In the genomic region with DNA sequence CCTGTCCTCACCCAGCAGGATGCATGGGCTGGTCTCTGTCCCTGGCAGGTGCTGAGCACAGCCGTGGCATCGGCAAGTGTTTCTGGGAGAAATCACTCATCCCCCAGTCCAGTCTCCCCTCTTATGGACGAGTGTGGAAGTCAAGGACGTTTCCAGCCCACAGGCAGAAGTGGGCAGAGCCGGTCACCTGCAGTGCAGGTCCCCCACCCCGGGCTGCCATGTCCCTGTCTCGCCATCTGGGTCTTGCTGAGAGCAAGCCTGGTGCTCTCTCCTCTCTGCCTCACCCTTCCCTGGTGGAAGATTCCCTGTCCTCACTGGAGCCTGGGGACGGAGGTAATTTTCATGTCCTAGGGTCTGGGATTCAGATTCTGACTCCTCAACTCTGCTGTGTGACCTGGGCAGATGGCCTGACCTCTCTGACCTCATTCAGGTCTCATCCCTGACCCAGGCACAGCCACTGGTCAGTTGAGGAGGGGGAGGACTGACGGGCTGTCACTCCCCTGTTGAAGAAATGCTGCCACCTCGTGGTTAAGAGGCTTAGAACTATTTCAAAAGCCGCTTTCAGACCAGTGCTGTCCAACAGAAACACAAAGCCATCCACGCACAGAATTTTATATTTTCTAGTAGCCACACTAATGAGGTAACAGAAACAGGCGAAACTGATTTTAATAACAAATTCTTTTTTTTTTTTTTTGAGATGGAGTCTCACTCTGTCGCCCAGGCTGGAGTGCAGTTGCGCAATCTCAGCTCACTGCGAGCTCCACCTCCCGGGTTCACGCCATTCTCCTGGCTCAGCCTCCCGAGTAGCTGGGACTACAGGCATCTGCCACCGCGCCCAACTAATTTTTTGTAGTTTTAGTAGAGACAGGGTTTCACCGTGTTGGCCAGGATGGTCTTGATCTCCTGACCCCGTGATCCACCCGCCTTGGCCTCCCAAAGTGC, we compare ENCODE assay signal across 1 cellular context.
A peak's percentile ranks its signal among the peaks of the same experiment; 100 is the strongest.
TF ChIP-seq lines count a peak whose summit lies in the region.

No MANE protein-coding gene starts in this region.

TF ChIP-seq in GM12878, 131 proteins besides CTCF, POLR2A, EP300 and RAD21 (continued from another document):
- TF ChIP-seq REST (IDR thresholded peaks at IDR 0.05; ENCODE audit: low read depth, low read length) (no peak), HDAC2 (IDR thresholded peaks at IDR 0.05) (no peak), RFX5 (IDR thresholded peaks at IDR 0.05; ENCODE audit: low read depth, low read length) (no peak), EZH2 (IDR thresholded peaks at IDR 0.05; ENCODE audit: borderline replicate concordance, control insufficient read depth, low read depth, low read length) (no peak), SPI1 (IDR thresholded peaks at IDR 0.05; ENCODE audit: borderline replicate concordance, insufficient read depth, low read depth, low read length) (no peak), CHD4 (IDR thresholded peaks at IDR 0.05) (no peak), GATAD2B (conservative IDR thresholded peaks at IDR 0.05; ENCODE audit: low read depth) (no peak), CHD1 (IDR thresholded peaks at IDR 0.05; ENCODE audit: low read depth, low read length) (no peak), ZSCAN29 (IDR thresholded peaks at IDR 0.05) (no peak), MTA2 (IDR thresholded peaks at IDR 0.05; ENCODE audit: low read depth) (no peak), RBBP5 (conservative IDR thresholded peaks at IDR 0.05) (no peak), SMC3 (IDR thresholded peaks at IDR 0.05; ENCODE audit: borderline replicate concordance, low read length) (peak; percentile 75), ASH2L (IDR thresholded peaks at IDR 0.05; ENCODE audit: borderline replicate concordance, low read depth) (no peak), BHLHE40 (IDR thresholded peaks at IDR 0.05; ENCODE audit: borderline replicate concordance in 1 of 2, low read depth in 2 of 2, low read length in 1 of 2) (no peak), ESRRA (IDR thresholded peaks at IDR 0.05; ENCODE audit: low read length) (no peak), GABPA (IDR thresholded peaks at IDR 0.05; ENCODE audit: low read depth) (no peak), ELK1 (IDR thresholded peaks at IDR 0.05; ENCODE audit: low read depth, low read length) (no peak), NR2C1 (IDR thresholded peaks at IDR 0.05) (no peak), KLF5 (IDR thresholded peaks at IDR 0.05; ENCODE audit: partially characterized antibody) (no peak), CBX5 (IDR thresholded peaks at IDR 0.05; ENCODE audit: low read depth) (no peak), CREB1 (IDR thresholded peaks at IDR 0.05; ENCODE audit: low read depth) (no peak), E2F8 (IDR thresholded peaks at IDR 0.05; ENCODE audit: low read depth, partially characterized antibody) (no peak), NFIC (IDR thresholded peaks at IDR 0.05; ENCODE audit: low read depth, low read length) (no peak), RELA (IDR thresholded peaks at IDR 0.05; ENCODE audit: borderline replicate concordance, partially characterized antibody) (no peak), CEBPB (IDR thresholded peaks at IDR 0.05; ENCODE audit: borderline replicate concordance in 1 of 2, low read depth in 2 of 2, low read length in 2 of 2) (no peak), MEF2A (IDR thresholded peaks at IDR 0.05; ENCODE audit: insufficient read depth, low read depth, low read length) (no peak)
- TF ChIP-seq, protein P1, sequence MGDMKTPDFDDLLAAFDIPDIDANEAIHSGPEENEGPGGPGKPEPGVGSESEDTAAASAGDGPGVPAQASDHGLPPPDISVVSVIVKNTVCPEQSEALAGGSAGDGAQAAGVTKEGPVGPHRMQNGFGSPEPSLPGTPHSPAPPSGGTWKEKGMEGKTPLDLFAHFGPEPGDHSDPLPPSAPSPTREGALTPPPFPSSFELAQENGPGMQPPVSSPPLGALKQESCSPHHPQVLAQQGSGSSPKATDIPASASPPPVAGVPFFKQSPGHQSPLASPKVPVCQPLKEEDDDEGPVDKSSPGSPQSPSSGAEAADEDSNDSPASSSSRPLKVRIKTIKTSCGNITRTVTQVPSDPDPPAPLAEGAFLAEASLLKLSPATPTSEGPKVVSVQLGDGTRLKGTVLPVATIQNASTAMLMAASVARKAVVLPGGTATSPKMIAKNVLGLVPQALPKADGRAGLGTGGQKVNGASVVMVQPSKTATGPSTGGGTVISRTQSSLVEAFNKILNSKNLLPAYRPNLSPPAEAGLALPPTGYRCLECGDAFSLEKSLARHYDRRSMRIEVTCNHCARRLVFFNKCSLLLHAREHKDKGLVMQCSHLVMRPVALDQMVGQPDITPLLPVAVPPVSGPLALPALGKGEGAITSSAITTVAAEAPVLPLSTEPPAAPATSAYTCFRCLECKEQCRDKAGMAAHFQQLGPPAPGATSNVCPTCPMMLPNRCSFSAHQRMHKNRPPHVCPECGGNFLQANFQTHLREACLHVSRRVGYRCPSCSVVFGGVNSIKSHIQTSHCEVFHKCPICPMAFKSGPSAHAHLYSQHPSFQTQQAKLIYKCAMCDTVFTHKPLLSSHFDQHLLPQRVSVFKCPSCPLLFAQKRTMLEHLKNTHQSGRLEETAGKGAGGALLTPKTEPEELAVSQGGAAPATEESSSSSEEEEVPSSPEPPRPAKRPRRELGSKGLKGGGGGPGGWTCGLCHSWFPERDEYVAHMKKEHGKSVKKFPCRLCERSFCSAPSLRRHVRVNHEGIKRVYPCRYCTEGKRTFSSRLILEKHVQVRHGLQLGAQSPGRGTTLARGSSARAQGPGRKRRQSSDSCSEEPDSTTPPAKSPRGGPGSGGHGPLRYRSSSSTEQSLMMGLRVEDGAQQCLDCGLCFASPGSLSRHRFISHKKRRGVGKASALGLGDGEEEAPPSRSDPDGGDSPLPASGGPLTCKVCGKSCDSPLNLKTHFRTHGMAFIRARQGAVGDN (IDR thresholded peaks at IDR 0.05), result no peak
- TF ChIP-seq, protein P2, sequence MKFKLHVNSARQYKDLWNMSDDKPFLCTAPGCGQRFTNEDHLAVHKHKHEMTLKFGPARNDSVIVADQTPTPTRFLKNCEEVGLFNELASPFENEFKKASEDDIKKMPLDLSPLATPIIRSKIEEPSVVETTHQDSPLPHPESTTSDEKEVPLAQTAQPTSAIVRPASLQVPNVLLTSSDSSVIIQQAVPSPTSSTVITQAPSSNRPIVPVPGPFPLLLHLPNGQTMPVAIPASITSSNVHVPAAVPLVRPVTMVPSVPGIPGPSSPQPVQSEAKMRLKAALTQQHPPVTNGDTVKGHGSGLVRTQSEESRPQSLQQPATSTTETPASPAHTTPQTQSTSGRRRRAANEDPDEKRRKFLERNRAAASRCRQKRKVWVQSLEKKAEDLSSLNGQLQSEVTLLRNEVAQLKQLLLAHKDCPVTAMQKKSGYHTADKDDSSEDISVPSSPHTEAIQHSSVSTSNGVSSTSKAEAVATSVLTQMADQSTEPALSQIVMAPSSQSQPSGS (IDR thresholded peaks at IDR 0.05; ENCODE audit: low read length), result no peak
- TF ChIP-seq, protein P3, sequence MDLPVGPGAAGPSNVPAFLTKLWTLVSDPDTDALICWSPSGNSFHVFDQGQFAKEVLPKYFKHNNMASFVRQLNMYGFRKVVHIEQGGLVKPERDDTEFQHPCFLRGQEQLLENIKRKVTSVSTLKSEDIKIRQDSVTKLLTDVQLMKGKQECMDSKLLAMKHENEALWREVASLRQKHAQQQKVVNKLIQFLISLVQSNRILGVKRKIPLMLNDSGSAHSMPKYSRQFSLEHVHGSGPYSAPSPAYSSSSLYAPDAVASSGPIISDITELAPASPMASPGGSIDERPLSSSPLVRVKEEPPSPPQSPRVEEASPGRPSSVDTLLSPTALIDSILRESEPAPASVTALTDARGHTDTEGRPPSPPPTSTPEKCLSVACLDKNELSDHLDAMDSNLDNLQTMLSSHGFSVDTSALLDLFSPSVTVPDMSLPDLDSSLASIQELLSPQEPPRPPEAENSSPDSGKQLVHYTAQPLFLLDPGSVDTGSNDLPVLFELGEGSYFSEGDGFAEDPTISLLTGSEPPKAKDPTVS (IDR thresholded peaks at IDR 0.05; ENCODE audit: low read depth, low read length), result no peak
- TF ChIP-seq, protein P4, sequence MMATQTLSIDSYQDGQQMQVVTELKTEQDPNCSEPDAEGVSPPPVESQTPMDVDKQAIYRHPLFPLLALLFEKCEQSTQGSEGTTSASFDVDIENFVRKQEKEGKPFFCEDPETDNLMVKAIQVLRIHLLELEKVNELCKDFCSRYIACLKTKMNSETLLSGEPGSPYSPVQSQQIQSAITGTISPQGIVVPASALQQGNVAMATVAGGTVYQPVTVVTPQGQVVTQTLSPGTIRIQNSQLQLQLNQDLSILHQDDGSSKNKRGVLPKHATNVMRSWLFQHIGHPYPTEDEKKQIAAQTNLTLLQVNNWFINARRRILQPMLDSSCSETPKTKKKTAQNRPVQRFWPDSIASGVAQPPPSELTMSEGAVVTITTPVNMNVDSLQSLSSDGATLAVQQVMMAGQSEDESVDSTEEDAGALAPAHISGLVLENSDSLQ (IDR thresholded peaks at IDR 0.05), result peak; percentile 82
- TF ChIP-seq, protein P5, sequence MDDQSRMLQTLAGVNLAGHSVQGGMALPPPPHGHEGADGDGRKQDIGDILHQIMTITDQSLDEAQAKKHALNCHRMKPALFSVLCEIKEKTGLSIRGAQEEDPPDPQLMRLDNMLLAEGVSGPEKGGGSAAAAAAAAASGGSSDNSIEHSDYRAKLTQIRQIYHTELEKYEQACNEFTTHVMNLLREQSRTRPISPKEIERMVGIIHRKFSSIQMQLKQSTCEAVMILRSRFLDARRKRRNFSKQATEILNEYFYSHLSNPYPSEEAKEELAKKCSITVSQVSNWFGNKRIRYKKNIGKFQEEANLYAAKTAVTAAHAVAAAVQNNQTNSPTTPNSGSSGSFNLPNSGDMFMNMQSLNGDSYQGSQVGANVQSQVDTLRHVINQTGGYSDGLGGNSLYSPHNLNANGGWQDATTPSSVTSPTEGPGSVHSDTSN (IDR thresholded peaks at IDR 0.05; ENCODE audit: insufficient replicate concordance, low read depth, low read length), result peak; percentile 69
